In genomic region chr12:114742363-114742762, GRCh38 we compare ENCODE assay signal across 21 cellular contexts. TPM values are rescaled to one million over a fixed set of nuclear protein-coding genes. Genes with fewer than 3 reads are reported as not detected.
"Had no signal": no experiment of that assay in that cellular context is flagged by ENCODE, and none has a peak within 500 bp of the region (broad histone marks: within the 10 kb centered on the region; RNA-seq: fewer than 3 reads in every experiment).

No MANE protein-coding gene starts in this region.

- H2AFZ ChIP-seq: hepatocyte had no signal

- H3K4me1 Mint-ChIP-seq: stimulated activated memory B cell treated with anti-CD40 and anti-IgM and Interleukin-4, amounts not matched to agents 10 μg/mL and 1 μg/mL and 100 μg/mL, for 72 hours; stimulated activated naive CD8-positive, alpha-beta T cell treated with anti-CD3 and anti-CD28 coated beads, Interleukin-15, amount 100 ng/mL, for 72 hours had no signal

- H3K4me2 ChIP-seq: hepatocyte had no signal

- H3K27ac ChIP-seq: coronary artery, foreskin keratinocyte, hepatocyte, neutrophil, spleen, testis, tibial nerve had no signal

- H3K4me1 ChIP-seq: foreskin keratinocyte, testis, tibial nerve had no signal

- H3K4me3 ChIP-seq: coronary artery, hepatocyte, spleen, testis, tibial nerve had no signal

- H3K36me3 ChIP-seq: neutrophil, spleen, tibial nerve had no signal

- ATAC-seq: foreskin keratinocyte; sciatic nerve; stimulated activated memory B cell treated with anti-CD40 and anti-IgM and Interleukin-4, amounts not matched to agents 10 μg/mL and 1 μg/mL and 100 μg/mL, for 72 hours; stimulated activated naive CD8-positive, alpha-beta T cell treated with anti-CD3 and anti-CD28 coated beads, Interleukin-15, amount 100 ng/mL, for 72 hours had no signal

- H3K36me3 Mint-ChIP-seq: natural killer cell treated with Interleukin-12 subunit alpha and Interleukin-12 subunit beta and Interleukin-15 and Interleukin-18, amount 100 ng/mL, for 72 hours; stimulated activated memory B cell treated with anti-CD40 and anti-IgM and Interleukin-4, amounts not matched to agents 10 μg/mL and 1 μg/mL and 100 μg/mL, for 72 hours had no signal

- H3K9me3 ChIP-seq: neutrophil, spleen, testis had no signal

- DNase-seq: effector CD4-positive, alpha-beta T cell; endodermal cell; erythroblast; foreskin keratinocyte; head of caudate nucleus; kidney glomerular epithelial cell; mammary epithelial cell; midbrain; spleen; stimulated activated CD4-positive, alpha-beta T cell treated with anti-CD3 and anti-CD28 coated beads, Interleukin-15, amount 100 ng/mL, for 24 hours; stimulated activated CD4-positive, alpha-beta T cell treated with anti-CD3 and anti-CD28 coated beads, Interleukin-1b, Interleukin-23, amount 100 ng/mL, for 48 hours; stimulated activated CD4-positive, alpha-beta T cell treated with anti-CD3 and anti-CD28 coated beads, Interleukin-4, amount 100 ng/mL, for 24 hours; stimulated activated naive CD8-positive, alpha-beta T cell treated with anti-CD3 and anti-CD28 coated beads, Interleukin-15, amount 100 ng/mL, for 72 hours; testis had no signal

- H3K27ac Mint-ChIP-seq: endodermal cell; natural killer cell treated with Interleukin-12 subunit alpha and Interleukin-12 subunit beta and Interleukin-15 and Interleukin-18, amount 100 ng/mL, for 72 hours; stimulated activated memory B cell treated with anti-CD40 and anti-IgM and Interleukin-4, amounts not matched to agents 10 μg/mL and 1 μg/mL and 100 μg/mL, for 72 hours; stimulated activated naive CD8-positive, alpha-beta T cell treated with anti-CD3 and anti-CD28 coated beads, Interleukin-15, amount 100 ng/mL, for 72 hours had no signal

- H3K27me3 ChIP-seq: foreskin keratinocyte, hepatocyte, testis, tibial nerve had no signal

- H3K9me3 Mint-ChIP-seq: endodermal cell; natural killer cell treated with Interleukin-12 subunit alpha and Interleukin-12 subunit beta and Interleukin-15 and Interleukin-18, amount 100 ng/mL, for 72 hours; stimulated activated naive CD8-positive, alpha-beta T cell treated with anti-CD3 and anti-CD28 coated beads, Interleukin-15, amount 100 ng/mL, for 72 hours had no signal

- H3K4me3 Mint-ChIP-seq: endodermal cell; natural killer cell treated with Interleukin-12 subunit alpha and Interleukin-12 subunit beta and Interleukin-15 and Interleukin-18, amount 100 ng/mL, for 72 hours; stimulated activated memory B cell treated with anti-CD40 and anti-IgM and Interleukin-4, amounts not matched to agents 10 μg/mL and 1 μg/mL and 100 μg/mL, for 72 hours; stimulated activated naive CD8-positive, alpha-beta T cell treated with anti-CD3 and anti-CD28 coated beads, Interleukin-15, amount 100 ng/mL, for 72 hours had no signal

RNA-seq across cellular contexts. Expression of gene TBX3, which starts 58.4 kb away (rescaled TPM):
- total RNA-seq: natural killer cell treated with Interleukin-12 subunit alpha and Interleukin-12 subunit beta and Interleukin-15 and Interleukin-18, amount 100 ng/mL, for 72 hours had no signal
